Comparison of ENCODE assay signal across 8 cellular contexts in the genomic region with DNA sequence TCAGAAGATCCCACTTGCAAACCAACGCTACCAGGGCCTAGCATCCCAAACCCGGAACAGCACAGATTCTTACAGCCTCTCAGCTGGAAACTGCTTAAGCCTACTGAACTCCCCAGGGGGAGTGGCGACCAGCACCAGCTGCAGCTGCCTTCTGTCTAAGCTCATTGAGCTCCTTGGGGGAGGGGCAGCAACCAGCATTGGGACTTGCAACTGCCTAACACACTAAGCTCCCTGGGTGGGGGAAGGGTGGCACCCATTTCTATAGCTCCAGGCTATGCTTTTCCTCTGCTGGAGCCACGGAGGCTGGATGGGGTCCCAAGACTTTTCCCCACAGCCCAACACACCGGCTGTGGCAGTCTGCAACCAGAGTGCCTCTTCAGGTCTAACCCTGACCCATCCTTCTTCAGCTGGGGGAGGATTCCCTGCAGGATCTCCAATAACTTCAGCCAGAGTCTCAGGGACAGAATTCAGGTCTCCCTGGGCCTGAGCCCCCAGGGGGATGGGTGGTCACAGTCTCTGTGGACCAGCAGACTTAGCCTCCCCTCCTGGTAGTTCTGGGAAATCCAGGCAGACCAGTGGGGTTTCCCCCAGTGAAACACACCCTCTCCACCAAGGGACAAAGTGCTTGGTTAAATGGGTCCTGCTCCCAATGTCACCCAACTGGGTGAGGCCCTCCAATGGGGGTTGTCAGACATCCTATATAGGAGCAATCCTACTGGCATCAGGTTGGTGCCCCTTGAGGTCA. TPM values are rescaled to one million over a fixed set of nuclear protein-coding genes. Genes with fewer than 3 reads are reported as not detected.
DNase-seq lines count a peak whose midpoint lies in the region; ATAC-seq and TF ChIP-seq lines count a peak whose summit lies in the region.

No MANE protein-coding gene starts in this region.

- H3K4me1 Mint-ChIP-seq in CD8-positive, alpha-beta memory T cell = peaks cover 4 to 5% (median 4%) of the 10 kb centered on the region in 3 donors

- H3K4me3 ChIP-seq in Jurkat, Clone E6-1 (ENCODE audit: low read length) = peak overlapping the region; percentile 39
- H3K4me3 ChIP-seq in SJCRH30 = no peak overlapping the region
- no peak overlapping the region for H3K4me3 ChIP-seq in CD8-positive, alpha-beta memory T cell (ENCODE audit: low read length)

- peak overlapping the region; percentile 68 for H3K27ac ChIP-seq in SJCRH30
- H3K27ac ChIP-seq in CD8-positive, alpha-beta memory T cell (ENCODE audit: low read depth, low read length) = no peak overlapping the region
- no peak overlapping the region for H3K27ac ChIP-seq in foreskin keratinocyte

- CTCF ChIA-PET in CD8-positive, alpha-beta memory T cell (lab: Charles Lee) = interaction anchor here (1.3 kb wide), 1 partner anchor 17 kb away, joined by 3 read pairs; no protein-coding TSS in a partner anchor

- DNase-seq in ELF-1 (ENCODE audit: low read depth, low spot score) (peak; percentile 84), SJCRH30 (peak; percentile 99), medulla oblongata (ENCODE audit: extremely low spot score) (no peak), foreskin keratinocyte (no peak)
- DNase-seq in Jurkat, Clone E6-1 (ENCODE audit: low read depth, low spot score) = peak; percentile 99
- DNase-seq in CD8-positive, alpha-beta memory T cell = no peak
- DNase-seq in activated CD8-positive, alpha-beta memory T cell treated with anti-CD3 and anti-CD28 coated beads, Interleukin-2, amount 50 U/mL, for 4 hours = no peak

- no peak overlapping the region for H3K27ac Mint-ChIP-seq in CD8-positive, alpha-beta memory T cell

- H3K9me3 ChIP-seq in SJCRH30 (replicated peaks) = peaks cover 9% of the 10 kb centered on the region; the same call in 1 of the 2 replicates
- no peaks in the 10 kb centered on the region for H3K9me3 ChIP-seq in CD8-positive, alpha-beta memory T cell (ENCODE audit: low read length)

- no peak overlapping the region for H3K4me3 Mint-ChIP-seq in CD8-positive, alpha-beta memory T cell

- POLR2A ChIA-PET in CD8-positive, alpha-beta memory T cell (lab: Charles Lee) = no interaction called here

- peak; percentile 99 for ATAC-seq in GM21619 (IDR thresholded peaks at IDR 0.05; ENCODE audit: unreplicated experiment)
- ATAC-seq in foreskin keratinocyte = no peak

- H3K27me3 Mint-ChIP-seq in CD8-positive, alpha-beta memory T cell = peaks cover 0 to 5% of the 10 kb centered on the region in 2 donors

- no peak for TF ChIP-seq CTCF in foreskin keratinocyte (conservative IDR thresholded peaks at IDR 0.05)

- H3K27me3 ChIP-seq in SJCRH30 = no peaks in the 10 kb centered on the region
- no peaks in the 10 kb centered on the region for H3K27me3 ChIP-seq in CD8-positive, alpha-beta memory T cell (ENCODE audit: insufficient read depth, low read length, poor library complexity, severe bottlenecking)
- H3K27me3 ChIP-seq in foreskin keratinocyte = peaks cover 4% of the 10 kb centered on the region

- H3K4me1 ChIP-seq in SJCRH30 (peaks cover 23% of the 10 kb centered on the region), foreskin keratinocyte (no peaks in the 10 kb centered on the region)
- no peaks in the 10 kb centered on the region for H3K4me1 ChIP-seq in CD8-positive, alpha-beta memory T cell (ENCODE audit: insufficient read depth, low read length)

- peaks cover 0 to 62% (median 27%) of the 10 kb centered on the region in 3 donors for H3K36me3 Mint-ChIP-seq in CD8-positive, alpha-beta memory T cell

- peaks cover 11 to 32% (median 23%) of the 10 kb centered on the region in 5 donors for H3K9me3 Mint-ChIP-seq in CD8-positive, alpha-beta memory T cell

- H3K36me3 ChIP-seq in SJCRH30 = no peaks in the 10 kb centered on the region
- no peaks in the 10 kb centered on the region for H3K36me3 ChIP-seq in CD8-positive, alpha-beta memory T cell (ENCODE audit: insufficient read depth, low read length)

RNA-seq across cellular contexts. Expression of gene ITGA4, which starts 45.9 kb away (rescaled TPM):
- polyA plus RNA-seq in Jurkat, Clone E6-1 (2012; ENCODE audit: insufficient read depth, insufficient read length) = 106 TPM
- 22.1 and 22.7 TPM in 2 replicates for total RNA-seq in SJCRH30 (2014; rRNA removed; shearing (Covaris generic))
- total RNA-seq in CD8-positive, alpha-beta memory T cell = 100 to 1,000 TPM; 142 TPM
- polyA plus RNA-seq in CD8-positive, alpha-beta memory T cell = 212 TPM
- total RNA-seq in foreskin keratinocyte = 2.3 and 11.0 TPM in 2 replicates
- polyA plus RNA-seq in foreskin keratinocyte = 0.26 and 0.75 TPM in 2 replicates

Comparison
In these comparisons a context has a peak if more than half of its experiments do, and no peak if none do; other contexts are left out.
1. DNase-seq: peak in ELF-1 (single experiment), Jurkat, Clone E6-1 (single experiment) and SJCRH30 (2 of 2); none in CD8-positive, alpha-beta memory T cell (0 of 5), activated CD8-positive, alpha-beta memory T cell treated with anti-CD3 and anti-CD28 coated beads, Interleukin-2, amount 50 U/mL, for 4 hours (single experiment), medulla oblongata (single experiment) and foreskin keratinocyte (0 of 2).